Comparison of ENCODE assay signal across 17 cellular contexts in genomic region chr9:98092633-98092971, GRCh38. TPM values are rescaled to one million over a fixed set of nuclear protein-coding genes. Genes with fewer than 3 reads are reported as not detected.
DNase-seq lines count a peak whose midpoint lies in the region; ATAC-seq and TF ChIP-seq lines count a peak whose summit lies in the region.
"Had no signal": no experiment of that assay in that cellular context is flagged by ENCODE, and none has a peak within 500 bp of the region (broad histone marks: within the 10 kb centered on the region; RNA-seq: fewer than 3 reads in every experiment).

No MANE protein-coding gene starts in this region.

- H3K79me2 ChIP-seq in hepatocyte = no peaks in the 10 kb centered on the region

- peaks cover 5% of the 10 kb centered on the region for H3K4me1 ChIP-seq in hepatocyte (ENCODE audit: insufficient read depth)

- peak overlapping the region; percentile 32 for H3K27ac Mint-ChIP-seq in activated naive CD4-positive, alpha-beta T cell treated with anti-CD3 and anti-CD28 coated beads for 36 hours
- H3K27ac Mint-ChIP-seq in central memory CD8-positive, alpha-beta T cell (ENCODE audit: low read depth) = peak overlapping the region; percentile 75

- peaks cover 47% of the 10 kb centered on the region for H3K36me3 Mint-ChIP-seq in activated naive CD4-positive, alpha-beta T cell treated with anti-CD3 and anti-CD28 coated beads for 36 hours (ENCODE audit: low read depth)
- peaks cover 37% of the 10 kb centered on the region for H3K36me3 Mint-ChIP-seq in central memory CD8-positive, alpha-beta T cell (ENCODE audit: insufficient read depth)

- peaks cover 50% of the 10 kb centered on the region for H3K4me1 Mint-ChIP-seq in activated naive CD4-positive, alpha-beta T cell treated with anti-CD3 and anti-CD28 coated beads for 36 hours (ENCODE audit: low read depth)
- H3K4me1 Mint-ChIP-seq in central memory CD8-positive, alpha-beta T cell = peaks cover 57% of the 10 kb centered on the region

- peak; percentile 42 for DNase-seq in activated naive CD4-positive, alpha-beta T cell treated with anti-CD3 and anti-CD28 coated beads for 36 hours
- DNase-seq in activated naive CD4-positive, alpha-beta T cell treated with anti-CD3 and anti-CD28 coated beads, Interleukin-2, amount 50 U/mL, for 16 hours = no peak
- DNase-seq in NCI-H2227 (lab: John Stamatoyannopoulos, UW; ENCODE audit: unreplicated experiment) (peak; percentile 62), superior temporal gyrus (ENCODE audit: extremely low spot score) (peak; percentile 39), hepatocyte (ENCODE audit: low spot score) (no peak), left lobe of liver (ENCODE audit: low spot score) (no peak), NCI-H1436 (lab: John Stamatoyannopoulos, UW) (no peak)
- no peak for DNase-seq in central memory CD8-positive, alpha-beta T cell (ENCODE audit: low spot score in 2 of 2)
- DNase-seq: left ventricle myocardium superior, mucosa of descending colon, NCI-H187 treated with DMSO at 0.1 percent for 48 hours, NCI-H446 treated with DMSO at 0.1 percent for 48 hours, spleen, upper lobe of left lung had no signal

- H3K9me3 Mint-ChIP-seq in activated naive CD4-positive, alpha-beta T cell treated with anti-CD3 and anti-CD28 coated beads for 36 hours = no peaks in the 10 kb centered on the region
- no peaks in the 10 kb centered on the region for H3K9me3 Mint-ChIP-seq in central memory CD8-positive, alpha-beta T cell

- H3K27me3 Mint-ChIP-seq in activated naive CD4-positive, alpha-beta T cell treated with anti-CD3 and anti-CD28 coated beads for 36 hours (ENCODE audit: low read depth) = no peaks in the 10 kb centered on the region
- H3K27me3 Mint-ChIP-seq in central memory CD8-positive, alpha-beta T cell = no peaks in the 10 kb centered on the region

- no peak overlapping the region for H3K4me3 ChIP-seq in hepatocyte
- H3K4me3 ChIP-seq: HAP-1, mucosa of descending colon, spleen, upper lobe of left lung had no signal

- TF ChIP-seq CTCF in hepatocyte (IDR thresholded peaks at IDR 0.05; ENCODE audit: poor library complexity) = no peak

- CTCF ChIA-PET in activated naive CD4-positive, alpha-beta T cell treated with anti-CD3 and anti-CD28 coated beads for 36 hours (lab: Charles Lee) = interaction anchor here (1.3 kb wide), 1 partner anchor 18 kb away, joined by 4 read pairs; no protein-coding TSS in a partner anchor

- no peak overlapping the region for H3K27ac ChIP-seq in hepatocyte
- H3K27ac ChIP-seq: brain microvascular endothelial cell, upper lobe of left lung, VCaP had no signal

- intact Hi-C loops in activated naive CD4-positive, alpha-beta T cell treated with anti-CD3 and anti-CD28 coated beads for 36 hours (cut with micrococcal nuclease) = no loop called here

- H3K9me3 ChIP-seq in hepatocyte (ENCODE audit: low read depth) = no peaks in the 10 kb centered on the region
- H3K9me3 ChIP-seq: HAP-1, mucosa of descending colon, spleen, upper lobe of left lung had no signal

- no peak for ATAC-seq in central memory CD8-positive, alpha-beta T cell (replicated peaks; ENCODE audit: extremely low read depth, poor library complexity, severe bottlenecking)
- no peak for ATAC-seq in left lobe of liver
- ATAC-seq: left ventricle myocardium superior, mucosa of descending colon had no signal

- H3K4me3 Mint-ChIP-seq in activated naive CD4-positive, alpha-beta T cell treated with anti-CD3 and anti-CD28 coated beads for 36 hours = peak overlapping the region; percentile 20
- H3K4me3 Mint-ChIP-seq in central memory CD8-positive, alpha-beta T cell = no peak overlapping the region

- H4K20me1 ChIP-seq in hepatocyte (ENCODE audit: insufficient read depth, poor library complexity, severe bottlenecking) = no peaks in the 10 kb centered on the region

- no peaks in the 10 kb centered on the region for H3K9me2 ChIP-seq in hepatocyte (replicated peaks; ENCODE audit: insufficient read depth)

- 88% methylated on average over 10 of the region's 10 CpGs for WGBS in hepatocyte (ENCODE audit: low lambda C conversion rate, missing lambda C conversion rate)

- H2AFZ ChIP-seq in hepatocyte = no peak overlapping the region

- no peaks in the 10 kb centered on the region for H3K36me3 ChIP-seq in hepatocyte (replicated peaks; ENCODE audit: insufficient read depth, low read depth)
- H3K36me3 ChIP-seq: brain microvascular endothelial cell had no signal

- no peaks in the 10 kb centered on the region for H3K27me3 ChIP-seq in hepatocyte
- H3K27me3 ChIP-seq: brain microvascular endothelial cell, spleen, upper lobe of left lung had no signal

- no peak overlapping the region for H3K4me2 ChIP-seq in hepatocyte

RNA-seq across cellular contexts. Expression of gene TRIM14, which starts 26.4 kb away (rescaled TPM):
- 10 to 100 TPM; 49.6 to 55.0 TPM for total RNA-seq in activated naive CD4-positive, alpha-beta T cell treated with anti-CD3 and anti-CD28 coated beads for 36 hours
- total RNA-seq in hepatocyte = 10.0 and 12.2 TPM in 2 replicates
- polyA plus RNA-seq in hepatocyte = 7.4 and 8.1 TPM in 2 replicates
- 37.2 TPM for total RNA-seq in left lobe of liver

RNA-seq across cellular contexts. Expression of gene NANS, which starts 36.1 kb away (rescaled TPM):
- 10 to 100 TPM; 46.1 to 51.0 TPM for total RNA-seq in activated naive CD4-positive, alpha-beta T cell treated with anti-CD3 and anti-CD28 coated beads for 36 hours
- 62.9 and 65.5 TPM in 2 replicates for total RNA-seq in hepatocyte
- polyA plus RNA-seq in hepatocyte = 88.8 and 116 TPM in 2 replicates
- 26.3 TPM for total RNA-seq in left lobe of liver

Comparison
In these comparisons a context has a peak if more than half of its experiments do, and no peak if none do; other contexts are left out.
1. DNase-seq: peak in activated naive CD4-positive, alpha-beta T cell treated with anti-CD3 and anti-CD28 coated beads for 36 hours (single experiment), NCI-H2227 (single experiment) and superior temporal gyrus (single experiment); none in activated naive CD4-positive, alpha-beta T cell treated with anti-CD3 and anti-CD28 coated beads, Interleukin-2, amount 50 U/mL, for 16 hours (single experiment), central memory CD8-positive, alpha-beta T cell (0 of 2), hepatocyte (single experiment), left lobe of liver (single experiment) and NCI-H1436 (single experiment).